ENCODE assay signal across 1 cellular context in genomic region chr16:29862383-29862883, GRCh38.
A peak's percentile ranks its signal among the peaks of the same experiment; 100 is the strongest.
TF ChIP-seq lines count a peak whose summit lies in the region.

No MANE protein-coding gene starts in this region.

TF ChIP-seq in H1, 55 proteins besides CTCF, POLR2A, EP300 and RAD21:
- TF ChIP-seq KDM1A (IDR thresholded peaks at IDR 0.05; ENCODE audit: borderline replicate concordance, low read length): no peak
- TF ChIP-seq SIN3A (conservative IDR thresholded peaks at IDR 0.05 in 1 of 2, IDR thresholded peaks at IDR 0.05 in 1 of 2; ENCODE audit: low read depth in 1 of 2, low read length in 2 of 2): 0 out of 4 replicates have a peak, but pooled peaks of 1 of the 2 experiments have one; percentile 11
- TF ChIP-seq GABPA (IDR thresholded peaks at IDR 0.05; ENCODE audit: borderline replicate concordance, insufficient read depth, low read length): no peak
- peak; percentile 48; the same call in 1 of the 2 replicates for TF ChIP-seq PHF8 (conservative IDR thresholded peaks at IDR 0.05; ENCODE audit: low read depth, low read length)
- no peak for TF ChIP-seq TCF12 (IDR thresholded peaks at IDR 0.05; ENCODE audit: low read depth, low read length)
- TF ChIP-seq BRCA1 (IDR thresholded peaks at IDR 0.05; ENCODE audit: low read depth, low read length): no peak
- no peak for TF ChIP-seq MAFK (IDR thresholded peaks at IDR 0.05; ENCODE audit: low read depth, low read length)
- no peak for TF ChIP-seq ASH2L (IDR thresholded peaks at IDR 0.05; ENCODE audit: low read length)
- no peak for TF ChIP-seq EGR1 (IDR thresholded peaks at IDR 0.05; ENCODE audit: borderline replicate concordance, low read depth, low read length)
- TF ChIP-seq CEBPB (IDR thresholded peaks at IDR 0.05; ENCODE audit: low read depth, low read length): no peak
- TF ChIP-seq HDAC2 (IDR thresholded peaks at IDR 0.05; ENCODE audit: borderline replicate concordance in 1 of 2, low read depth in 2 of 2, low read length in 2 of 2): no peak
- no peak for TF ChIP-seq GTF2F1 (IDR thresholded peaks at IDR 0.05; ENCODE audit: borderline replicate concordance, low read depth, low read length)
- TF ChIP-seq EZH2 (IDR thresholded peaks at IDR 0.05; ENCODE audit: low read depth, low read length, severe bottlenecking): no peak
- TF ChIP-seq BACH1 (IDR thresholded peaks at IDR 0.05; ENCODE audit: low read length): no peak
- TF ChIP-seq BCL11A (IDR thresholded peaks at IDR 0.05; ENCODE audit: low read depth in 2 of 2, low read length in 2 of 2): no peak
- TF ChIP-seq KDM4A (IDR thresholded peaks at IDR 0.05; ENCODE audit: low read depth, low read length, severe bottlenecking): peak; percentile 84
- no peak for TF ChIP-seq RNF2 (IDR thresholded peaks at IDR 0.05; ENCODE audit: borderline replicate concordance, low read depth, low read length, missing control alignments, poor library complexity, severe bottlenecking)
- no peak for TF ChIP-seq SRF (IDR thresholded peaks at IDR 0.05; ENCODE audit: low read depth, low read length)
